20 cellular contexts compared by ENCODE assay signal in the genomic region with DNA sequence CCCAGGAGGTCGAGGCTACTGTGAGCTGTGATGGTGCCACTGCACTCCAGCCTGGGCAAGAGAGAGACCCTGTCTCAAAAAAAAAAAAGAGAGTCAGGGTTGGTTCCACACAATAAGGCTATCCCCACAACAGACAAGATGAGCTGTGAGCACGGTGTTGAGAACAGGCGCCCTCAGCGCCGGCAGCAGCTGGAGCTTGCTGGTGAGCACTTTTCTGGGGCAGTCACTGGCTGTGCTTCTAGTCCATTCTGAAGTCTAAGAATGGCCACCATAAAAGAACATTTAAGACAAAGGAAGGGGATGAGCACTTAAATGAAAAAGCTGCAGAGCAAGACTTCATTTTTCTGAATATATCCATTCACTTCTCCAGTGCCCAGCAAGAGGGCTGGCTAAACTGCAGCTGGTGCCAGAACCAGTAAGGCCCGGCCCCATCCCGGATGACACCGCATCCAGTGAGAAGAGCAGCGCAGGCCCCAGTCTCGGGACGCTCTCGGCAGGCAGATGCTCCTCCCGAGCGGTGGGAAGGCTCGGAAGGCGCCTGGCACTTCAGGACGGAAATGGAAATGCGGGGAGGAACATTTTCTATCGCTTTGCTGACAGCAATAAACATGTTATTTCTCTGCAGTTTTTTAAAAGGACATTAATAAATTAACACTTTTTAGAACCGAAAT.
"Had no signal": no experiment of that assay in that cellular context is flagged by ENCODE, and none has a peak within 500 bp of the region (broad histone marks: within the 10 kb centered on the region; RNA-seq: fewer than 3 reads in every experiment).

No MANE protein-coding gene starts in this region.

- DNase-seq: IMR-90, Karpas-422, KG1, MG63, NCI-H1092, NCI-H1105 treated with DMSO at 0.1 percent for 48 hours, NCI-H1417 treated with DMSO at 0.1 percent for 48 hours, NCI-H187, NCI-H2029, NCI-H2081 treated with DMSO at 0.1 percent for 48 hours, NCI-H2171, NCI-H226, NCI-H446, NCI-H510A, NCI-H524 treated with DMSO at 0.1 percent for 48 hours, NCI-H69, NCI-H774, RPMI8226, SHP77, SK-N-SH had no signal

- H3K9me3 ChIP-seq: MG63, SK-N-SH had no signal

- H3K27me3 ChIP-seq: MG63 had no signal

- H3K4me3 ChIP-seq: MG63 had no signal
